14 cellular contexts compared by ENCODE assay signal in the genomic region with DNA sequence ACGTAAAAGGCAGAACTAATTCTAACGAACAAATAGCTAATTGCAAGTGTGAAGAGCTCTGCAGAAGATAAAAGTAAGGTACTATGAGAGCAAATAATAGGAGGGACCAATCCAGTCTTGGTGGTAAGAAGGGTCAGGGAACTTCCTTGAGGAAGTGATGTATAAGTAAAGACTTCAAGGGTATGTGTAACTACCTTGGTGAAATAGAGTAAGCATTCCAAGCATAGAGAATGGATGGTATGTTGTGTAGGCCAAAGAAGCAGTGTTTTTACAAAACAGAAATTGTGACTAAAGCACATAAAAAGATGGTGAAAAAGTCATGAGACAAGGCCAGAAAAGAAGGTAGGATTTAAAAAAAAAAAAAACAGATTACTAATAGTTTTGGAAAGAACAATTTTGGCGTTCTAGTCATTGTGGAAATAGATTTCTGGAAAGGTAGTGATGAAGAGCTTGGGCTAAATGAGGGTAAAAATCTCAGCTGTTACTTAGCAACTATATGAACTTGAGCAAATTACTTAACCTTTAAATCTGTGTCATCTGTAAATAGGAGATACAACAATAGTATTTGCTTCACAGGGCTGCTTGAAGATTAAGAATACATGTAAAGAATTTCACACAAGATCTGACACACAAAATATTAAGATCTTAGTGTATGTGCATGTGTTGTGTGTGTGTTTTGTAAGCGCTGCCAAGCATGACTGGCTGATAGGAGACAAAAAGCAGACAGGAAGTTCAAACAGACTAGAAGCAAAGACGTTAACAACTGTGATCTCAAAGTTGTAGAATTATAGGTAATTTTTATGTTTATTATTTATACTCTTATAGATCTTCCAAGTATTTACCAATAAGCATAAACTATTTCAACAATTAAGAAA.
DNase-seq lines count a peak whose midpoint lies in the region; ATAC-seq, FAIRE-seq and TF ChIP-seq lines count a peak whose summit lies in the region.
"Had no signal": no experiment of that assay in that cellular context is flagged by ENCODE, and none has a peak within 500 bp of the region (broad histone marks: within the 10 kb centered on the region; RNA-seq: fewer than 3 reads in every experiment).

No MANE protein-coding gene starts in this region.

- peaks cover 2% of the 10 kb centered on the region for H3K9me3 Mint-ChIP-seq in osteocyte (ENCODE audit: unreplicated experiment)

- ATAC-seq in SK-N-SH treated with all-trans-retinoic acid at 6 μM for 48 hours (peak; percentile 52), GM21360 (IDR thresholded peaks at IDR 0.05; ENCODE audit: unreplicated experiment) (no peak)
- ATAC-seq: Panc1 had no signal

- no peak overlapping the region for H3K4me3 Mint-ChIP-seq in osteocyte (ENCODE audit: unreplicated experiment)
- H3K4me3 Mint-ChIP-seq: activated naive CD8-positive, alpha-beta T cell had no signal

- no peak overlapping the region for H3K4me3 ChIP-seq in fibroblast of mammary gland (ENCODE audit: control insufficient read depth, low read depth, low read length)
- H3K4me3 ChIP-seq: skin epidermis, thoracic aorta had no signal

- no peaks in the 10 kb centered on the region for H3K27me3 Mint-ChIP-seq in osteocyte (ENCODE audit: unreplicated experiment)
- H3K27me3 Mint-ChIP-seq: activated naive CD8-positive, alpha-beta T cell had no signal

- no peak for DNase-seq in H54 (ENCODE audit: insufficient read length, low spot score)
- peak; percentile 57 for DNase-seq in fibroblast of mammary gland (ENCODE audit: low read depth)
- DNase-seq in osteocyte (ENCODE audit: extremely low spot score, unreplicated experiment), result no peak
- DNase-seq in NCI-H774 (lab: John Stamatoyannopoulos, UW), result no peak
- DNase-seq in head of caudate nucleus, result no peak
- no peak for DNase-seq in SW480 (ENCODE audit: low spot score)
- DNase-seq: hippocampal formation, NCI-H2081 treated with DMSO at 0.1 percent for 48 hours had no signal

- TF ChIP-seq POLR2A in H54 (IDR thresholded peaks at IDR 0.05; ENCODE audit: low read depth, low read length), result no peak

- FAIRE-seq in H54 (lab: Jason Lieb, UNC), result peak; percentile 68

- peaks cover 17% of the 10 kb centered on the region for H3K36me3 Mint-ChIP-seq in osteocyte (ENCODE audit: unreplicated experiment)
- H3K36me3 Mint-ChIP-seq: activated naive CD8-positive, alpha-beta T cell had no signal

- H3K27ac Mint-ChIP-seq in osteocyte (ENCODE audit: unreplicated experiment), result peak overlapping the region; percentile 98
- H3K27ac Mint-ChIP-seq: activated naive CD8-positive, alpha-beta T cell had no signal

- TF ChIP-seq CTCF in fibroblast of mammary gland (conservative IDR thresholded peaks at IDR 0.05; ENCODE audit: control insufficient read depth, insufficient read depth, low read depth, low read length) (no peak), osteocyte (IDR thresholded peaks at IDR 0.05) (no peak)

- peaks cover 62% of the 10 kb centered on the region for H3K4me1 Mint-ChIP-seq in osteocyte (ENCODE audit: unreplicated experiment)

- intact Hi-C loops in head of caudate nucleus (cut with DNase I), result no loop called here

TF ChIP-seq in SK-N-SH treated with all-trans-retinoic acid at 6 μM for 48 hours, 23 proteins besides CTCF, POLR2A, EP300 and RAD21:
- no peak for TF ChIP-seq ZNF8 (CRISPR knock-in tag; IDR thresholded peaks at IDR 0.05)
- no peak for TF ChIP-seq ISL1 (CRISPR knock-in tag; IDR thresholded peaks at IDR 0.05)
- TF ChIP-seq TOX (CRISPR knock-in tag; IDR thresholded peaks at IDR 0.05; ENCODE audit: borderline replicate concordance), result no peak
- TF ChIP-seq, protein P1, sequence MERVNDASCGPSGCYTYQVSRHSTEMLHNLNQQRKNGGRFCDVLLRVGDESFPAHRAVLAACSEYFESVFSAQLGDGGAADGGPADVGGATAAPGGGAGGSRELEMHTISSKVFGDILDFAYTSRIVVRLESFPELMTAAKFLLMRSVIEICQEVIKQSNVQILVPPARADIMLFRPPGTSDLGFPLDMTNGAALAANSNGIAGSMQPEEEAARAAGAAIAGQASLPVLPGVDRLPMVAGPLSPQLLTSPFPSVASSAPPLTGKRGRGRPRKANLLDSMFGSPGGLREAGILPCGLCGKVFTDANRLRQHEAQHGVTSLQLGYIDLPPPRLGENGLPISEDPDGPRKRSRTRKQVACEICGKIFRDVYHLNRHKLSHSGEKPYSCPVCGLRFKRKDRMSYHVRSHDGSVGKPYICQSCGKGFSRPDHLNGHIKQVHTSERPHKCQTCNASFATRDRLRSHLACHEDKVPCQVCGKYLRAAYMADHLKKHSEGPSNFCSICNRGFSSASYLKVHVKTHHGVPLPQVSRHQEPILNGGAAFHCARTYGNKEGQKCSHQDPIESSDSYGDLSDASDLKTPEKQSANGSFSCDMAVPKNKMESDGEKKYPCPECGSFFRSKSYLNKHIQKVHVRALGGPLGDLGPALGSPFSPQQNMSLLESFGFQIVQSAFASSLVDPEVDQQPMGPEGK (CRISPR knock-in tag; IDR thresholded peaks at IDR 0.05; ENCODE audit: borderline replicate concordance), result no peak
- TF ChIP-seq PPARA (CRISPR knock-in tag; IDR thresholded peaks at IDR 0.05; ENCODE audit: borderline replicate concordance), result no peak
- no peak for TF ChIP-seq ZFP30 (CRISPR knock-in tag; IDR thresholded peaks at IDR 0.05)
- TF ChIP-seq CSDC2 (CRISPR knock-in tag; IDR thresholded peaks at IDR 0.05), result no peak
- TF ChIP-seq, protein P2, sequence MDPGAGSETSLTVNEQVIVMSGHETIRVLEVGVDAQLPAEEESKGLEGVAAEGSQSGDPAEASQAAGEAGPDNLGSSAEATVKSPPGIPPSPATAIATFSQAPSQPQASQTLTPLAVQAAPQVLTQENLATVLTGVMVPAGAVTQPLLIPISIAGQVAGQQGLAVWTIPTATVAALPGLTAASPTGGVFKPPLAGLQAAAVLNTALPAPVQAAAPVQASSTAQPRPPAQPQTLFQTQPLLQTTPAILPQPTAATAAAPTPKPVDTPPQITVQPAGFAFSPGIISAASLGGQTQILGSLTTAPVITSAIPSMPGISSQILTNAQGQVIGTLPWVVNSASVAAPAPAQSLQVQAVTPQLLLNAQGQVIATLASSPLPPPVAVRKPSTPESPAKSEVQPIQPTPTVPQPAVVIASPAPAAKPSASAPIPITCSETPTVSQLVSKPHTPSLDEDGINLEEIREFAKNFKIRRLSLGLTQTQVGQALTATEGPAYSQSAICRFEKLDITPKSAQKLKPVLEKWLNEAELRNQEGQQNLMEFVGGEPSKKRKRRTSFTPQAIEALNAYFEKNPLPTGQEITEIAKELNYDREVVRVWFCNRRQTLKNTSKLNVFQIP (CRISPR knock-in tag; IDR thresholded peaks at IDR 0.05; ENCODE audit: borderline replicate concordance, low read depth), result no peak
- TF ChIP-seq, protein P3, sequence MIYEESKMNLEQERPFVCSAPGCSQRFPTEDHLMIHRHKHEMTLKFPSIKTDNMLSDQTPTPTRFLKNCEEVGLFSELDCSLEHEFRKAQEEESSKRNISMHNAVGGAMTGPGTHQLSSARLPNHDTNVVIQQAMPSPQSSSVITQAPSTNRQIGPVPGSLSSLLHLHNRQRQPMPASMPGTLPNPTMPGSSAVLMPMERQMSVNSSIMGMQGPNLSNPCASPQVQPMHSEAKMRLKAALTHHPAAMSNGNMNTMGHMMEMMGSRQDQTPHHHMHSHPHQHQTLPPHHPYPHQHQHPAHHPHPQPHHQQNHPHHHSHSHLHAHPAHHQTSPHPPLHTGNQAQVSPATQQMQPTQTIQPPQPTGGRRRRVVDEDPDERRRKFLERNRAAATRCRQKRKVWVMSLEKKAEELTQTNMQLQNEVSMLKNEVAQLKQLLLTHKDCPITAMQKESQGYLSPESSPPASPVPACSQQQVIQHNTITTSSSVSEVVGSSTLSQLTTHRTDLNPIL (CRISPR knock-in tag; IDR thresholded peaks at IDR 0.05; ENCODE audit: low read depth), result no peak
- no peak for TF ChIP-seq ZNF565 (CRISPR knock-in tag; conservative IDR thresholded peaks at IDR 0.05; ENCODE audit: low read depth)
- no peak for TF ChIP-seq SNAI2 (CRISPR knock-in tag; IDR thresholded peaks at IDR 0.05)
- TF ChIP-seq OSR1 (CRISPR knock-in tag; IDR thresholded peaks at IDR 0.05), result no peak
- no peak for TF ChIP-seq TCF4 (CRISPR knock-in tag; IDR thresholded peaks at IDR 0.05; ENCODE audit: borderline replicate concordance)
- TF ChIP-seq CSRNP3 (CRISPR knock-in tag; IDR thresholded peaks at IDR 0.05), result no peak
- TF ChIP-seq ZC3H10 (CRISPR knock-in tag; IDR thresholded peaks at IDR 0.05), result no peak
- TF ChIP-seq ZFP3 (CRISPR knock-in tag; IDR thresholded peaks at IDR 0.05), result no peak
